17 cellular contexts compared by ENCODE assay signal in genomic region chr1:87106158-87106557, GRCh38.
A peak's percentile ranks its signal among the peaks of the same experiment; 100 is the strongest.
DNase-seq lines count a peak whose midpoint lies in the region; ATAC-seq and TF ChIP-seq lines count a peak whose summit lies in the region.
"Had no signal": no experiment of that assay in that cellular context is flagged by ENCODE, and none has a peak within 500 bp of the region (broad histone marks: within the 10 kb centered on the region; RNA-seq: fewer than 3 reads in every experiment).

No MANE protein-coding gene starts in this region.

- H3K27me3 ChIP-seq in GM23338 (ENCODE audit: insufficient read depth), result no peaks in the 10 kb centered on the region
- H3K27me3 ChIP-seq: BE2C, SJSA1 had no signal

- no peak overlapping the region for H2AFZ ChIP-seq in GM23338

- TF ChIP-seq CTCF in GM23338 (conservative IDR thresholded peaks at IDR 0.05; ENCODE audit: low read depth in 2 of 2), result no peak

- H3F3A ChIP-seq in GM23338 (replicated peaks; ENCODE audit: low read depth), result no peaks in the 10 kb centered on the region

- H3K27me3 Mint-ChIP-seq in GM23338 (ENCODE audit: insufficient read depth, low read depth, poor library complexity), result no peaks in the 10 kb centered on the region
- H3K27me3 Mint-ChIP-seq in activated CD4-positive, alpha-beta T cell treated with anti-CD3 and anti-CD28 coated beads, Interleukin-2, amount 10 ng/mL, durations not matched to agents 7 days and 5 days, result no peaks in the 10 kb centered on the region

- H3K27ac ChIP-seq in GM23338 (ENCODE audit: low read depth), result peak overlapping the region; percentile 2; the same call in 1 of the 2 replicates
- H3K27ac ChIP-seq: SJSA1 had no signal

- no peak for DNase-seq in GM23338 (ENCODE audit: low spot score)
- DNase-seq in iPS-NIHi11 (ENCODE audit: low spot score), result no peak
- DNase-seq in pons (ENCODE audit: low spot score), result no peak
- DNase-seq in activated CD4-positive, alpha-beta T cell treated with anti-CD3 and anti-CD28 coated beads, Interleukin-2, amount 10 ng/mL, durations not matched to agents 7 days and 5 days, result no peak
- no peak for DNase-seq in amygdala (lab: John Stamatoyannopoulos, UW)
- DNase-seq: BE2C, Karpas-422, NCI-H1417, NCI-H1694 treated with DMSO at 0.1 percent for 48 hours, NCI-H2081 treated with DMSO at 0.1 percent for 48 hours, NCI-H2171 treated with DMSO at 0.1 percent for 48 hours, NCI-H446, NCI-H526 treated with DMSO at 0.1 percent for 48 hours had no signal

- H3K4me3 Mint-ChIP-seq in GM23338, result no peak overlapping the region
- no peak overlapping the region for H3K4me3 Mint-ChIP-seq in activated CD4-positive, alpha-beta T cell treated with anti-CD3 and anti-CD28 coated beads, Interleukin-2, amount 10 ng/mL, durations not matched to agents 7 days and 5 days

- POLR2A ChIA-PET in activated CD4-positive, alpha-beta T cell treated with anti-CD3 and anti-CD28 coated beads, Interleukin-2, amount 10 ng/mL, durations not matched to agents 7 days and 5 days (lab: Charles Lee), result no interaction called here

- H3K4me2 ChIP-seq in GM23338, result no peak overlapping the region

- no peaks in the 10 kb centered on the region for H4K20me1 ChIP-seq in GM23338 (replicated peaks; ENCODE audit: insufficient read depth)

- ATAC-seq in GM18870 (IDR thresholded peaks at IDR 0.05; ENCODE audit: unreplicated experiment) (peak; percentile 40), GM23338 (no peak), HG03354 (IDR thresholded peaks at IDR 0.05; ENCODE audit: poor library complexity, severe bottlenecking, unreplicated experiment) (peak; percentile 42)
- ATAC-seq: Right ventricle myocardium inferior had no signal

- H3K4me3 ChIP-seq in GM23338, result no peak overlapping the region
- H3K4me3 ChIP-seq: SJSA1 had no signal

- no peaks in the 10 kb centered on the region for H3K9me2 ChIP-seq in GM23338 (ENCODE audit: insufficient read depth)

- peaks cover 7% of the 10 kb centered on the region for H3K36me3 Mint-ChIP-seq in GM23338 (ENCODE audit: low read depth)
- peaks cover 6% of the 10 kb centered on the region for H3K36me3 Mint-ChIP-seq in activated CD4-positive, alpha-beta T cell treated with anti-CD3 and anti-CD28 coated beads, Interleukin-2, amount 10 ng/mL, durations not matched to agents 7 days and 5 days (ENCODE audit: low read depth)

- H3K9me3 Mint-ChIP-seq in GM23338, result peaks cover 7% of the 10 kb centered on the region
- peaks cover 4% of the 10 kb centered on the region for H3K9me3 Mint-ChIP-seq in activated CD4-positive, alpha-beta T cell treated with anti-CD3 and anti-CD28 coated beads, Interleukin-2, amount 10 ng/mL, durations not matched to agents 7 days and 5 days

- CTCF ChIA-PET in activated CD4-positive, alpha-beta T cell treated with anti-CD3 and anti-CD28 coated beads, Interleukin-2, amount 10 ng/mL, durations not matched to agents 7 days and 5 days (lab: Charles Lee), result interaction anchor here (2.1 kb wide), 1 partner anchor 13 kb away, joined by 4 read pairs; no protein-coding TSS in a partner anchor

- no peaks in the 10 kb centered on the region for H3K79me2 ChIP-seq in GM23338 (replicated peaks; ENCODE audit: insufficient read depth)

- H3K4me1 Mint-ChIP-seq in GM23338, result peaks cover 14% of the 10 kb centered on the region; the same call in 2 of the 3 replicates
- no peaks in the 10 kb centered on the region for H3K4me1 Mint-ChIP-seq in activated CD4-positive, alpha-beta T cell treated with anti-CD3 and anti-CD28 coated beads, Interleukin-2, amount 10 ng/mL, durations not matched to agents 7 days and 5 days

- no peaks in the 10 kb centered on the region; the same call in 1 of the 2 replicates for H3K36me3 ChIP-seq in GM23338 (ENCODE audit: insufficient read depth)
- H3K36me3 ChIP-seq: BE2C, SJSA1 had no signal

- no peak overlapping the region for H3K27ac Mint-ChIP-seq in GM23338
- H3K27ac Mint-ChIP-seq in activated CD4-positive, alpha-beta T cell treated with anti-CD3 and anti-CD28 coated beads, Interleukin-2, amount 10 ng/mL, durations not matched to agents 7 days and 5 days, result no peak overlapping the region

- peaks cover 19% of the 10 kb centered on the region for H3K4me1 ChIP-seq in GM23338 (ENCODE audit: insufficient read depth)
- H3K4me1 ChIP-seq: BE2C, SJSA1 had no signal

TF ChIP-seq in GM23338, 12 proteins besides CTCF, POLR2A, EP300 and RAD21 (continues in another document):
- TF ChIP-seq CREB1 (CRISPR knock-in tag; IDR thresholded peaks at IDR 0.05; ENCODE audit: low read depth) (no peak), NANOG (IDR thresholded peaks at IDR 0.05; ENCODE audit: borderline replicate concordance) (no peak), EZH2phosphoT487 (IDR thresholded peaks at IDR 0.05; ENCODE audit: unreplicated experiment) (no peak), POLR2AphosphoS5 (IDR thresholded peaks at IDR 0.05; ENCODE audit: low read depth) (no peak), ZNF114 (CRISPR knock-in tag; IDR thresholded peaks at IDR 0.05) (no peak), STAT1 (IDR thresholded peaks at IDR 0.05; ENCODE audit: unreplicated experiment) (no peak), ZNF462 (CRISPR knock-in tag; IDR thresholded peaks at IDR 0.05) (no peak), ZNF331 (CRISPR knock-in tag; IDR thresholded peaks at IDR 0.05; ENCODE audit: low read depth) (no peak), JUNB (IDR thresholded peaks at IDR 0.05; ENCODE audit: unreplicated experiment) (no peak), ETS1 (IDR thresholded peaks at IDR 0.05) (no peak), EZH2 (IDR thresholded peaks at IDR 0.05; ENCODE audit: low read depth, unreplicated experiment) (no peak)
